ENCODE assay signal across 27 cellular contexts in genomic region chr17:65385726-65386125, GRCh38.
DNase-seq lines count a peak whose midpoint lies in the region; ATAC-seq, FAIRE-seq and TF ChIP-seq lines count a peak whose summit lies in the region.
"Had no signal": no experiment of that assay in that cellular context is flagged by ENCODE, and none has a peak within 500 bp of the region (broad histone marks: within the 10 kb centered on the region; RNA-seq: fewer than 3 reads in every experiment).

No MANE protein-coding gene starts in this region.

- FAIRE-seq in HepG2 (lab: Jason Lieb, UNC) = no peak
- FAIRE-seq in astrocyte (lab: Jason Lieb, UNC) = no peak
- FAIRE-seq: A549, D721Med, GM12878, GM19239, H54 had no signal

- BruUV-seq in HepG2 (replicated peaks; lab: Mats Ljungman, UMichigan) = no TSS peak

- peaks cover 0 to 3% of the 10 kb centered on the region in 2 experiments; a peak in 2 of 5 replicates for H3K27me3 ChIP-seq in HepG2 (ENCODE audit: control insufficient read depth in 1 of 2, insufficient read depth in 2 of 2, low read length in 2 of 2)
- no peaks in the 10 kb centered on the region for H3K27me3 ChIP-seq in right lobe of liver
- H3K27me3 ChIP-seq in astrocyte (ENCODE audit: insufficient read depth, low read length) = no peaks in the 10 kb centered on the region
- H3K27me3 ChIP-seq: BE2C; BLaER1 treated with 17β-estradiol and CSF1 and Interleukin-3, amounts not matched to agents 10 nM and 100 nM had no signal

- H3K4me3 Mint-ChIP-seq in astrocyte (ENCODE audit: unreplicated experiment) = no peak overlapping the region
- H3K4me3 Mint-ChIP-seq in stimulated activated effector memory CD8-positive, alpha-beta T cell treated with anti-CD3 and anti-CD28 coated beads, Interleukin-12 subunit alpha, Interleukin-12 subunit beta, amount 100 ng/mL, for 72 hours = no peak overlapping the region
- H3K4me3 Mint-ChIP-seq: CD14-positive monocyte; CD4-positive, alpha-beta T cell; CD8-positive, alpha-beta memory T cell; HFFc6 had no signal

- no peak for TF ChIP-seq POLR2A in HepG2 (IDR thresholded peaks at IDR 0.05; ENCODE audit: insufficient read depth in 1 of 2, low read depth in 2 of 2, low read length in 2 of 2)
- TF ChIP-seq POLR2A in right lobe of liver (IDR thresholded peaks at IDR 0.05) = no peak

- H3K79me2 ChIP-seq in HepG2 (ENCODE audit: insufficient read depth, low read length) (no peaks in the 10 kb centered on the region), astrocyte (ENCODE audit: insufficient read depth, low read length) (no peaks in the 10 kb centered on the region)

- in situ Hi-C loops in HepG2 (cut with HindIII; ENCODE audit: extremely low pct_ligation_motif_present, low pct_unique_long_range_greater_than_20kb) = loop anchor here (25.0 kb wide), 1 partner anchor 777 kb away; no protein-coding TSS in a partner anchor

- no peak for TF ChIP-seq CTCF in HepG2 (CRISPR knock-in tag; IDR thresholded peaks at IDR 0.05)
- no peak for TF ChIP-seq CTCF in right lobe of liver (IDR thresholded peaks at IDR 0.05)
- no peak for TF ChIP-seq CTCF in astrocyte (IDR thresholded peaks at IDR 0.05; ENCODE audit: insufficient read depth, low read depth, low read length)

- POLR2A ChIA-PET in HepG2 (lab: Yijun Ruan, JAX) = no interaction called here

- H3K4me1 ChIP-seq in HepG2 (ENCODE audit: insufficient read depth, low read length) = no peaks in the 10 kb centered on the region
- H3K4me1 ChIP-seq in right lobe of liver = no peaks in the 10 kb centered on the region
- peaks cover 14% of the 10 kb centered on the region for H3K4me1 ChIP-seq in astrocyte (ENCODE audit: insufficient read depth, low read length)
- H3K4me1 ChIP-seq: A549, BE2C, HAP-1 had no signal

- H3K27me3 Mint-ChIP-seq in astrocyte (ENCODE audit: low read depth, unreplicated experiment) = peaks cover 3% of the 10 kb centered on the region
- H3K27me3 Mint-ChIP-seq: CD4-positive, alpha-beta T cell had no signal

- H3K9me3 ChIP-seq in HepG2 (ENCODE audit: low read length) (no peaks in the 10 kb centered on the region), right lobe of liver (no peaks in the 10 kb centered on the region), astrocyte (ENCODE audit: insufficient read depth, low read depth, low read length) (no peaks in the 10 kb centered on the region)
- H3K9me3 ChIP-seq: A549, BE2C had no signal

- H3K4me3 ChIP-seq in HepG2 (replicated peaks in 1 of 3; ENCODE audit: insufficient read depth in 1 of 3, low read depth in 2 of 3, low read length in 3 of 3) (no peak overlapping the region; a peak in 1 of 6 replicates), right lobe of liver (no peak overlapping the region), astrocyte (ENCODE audit: insufficient read depth, low read depth, low read length) (no peak overlapping the region)
- H3K4me3 ChIP-seq: A549; BLaER1 treated with 17β-estradiol and CSF1 and Interleukin-3, amounts not matched to agents 10 nM and 100 nM; GM12878; HAP-1 had no signal

- no peak for DNase-seq in HepG2 (ENCODE audit: low spot score)
- DNase-seq in right lobe of liver = no peak
- DNase-seq in RPMI8226 = peak; percentile 17
- no peak for DNase-seq in astrocyte (ENCODE audit: low read depth)
- no peak for DNase-seq in stimulated activated effector memory CD8-positive, alpha-beta T cell treated with anti-CD3 and anti-CD28 coated beads, Interleukin-12 subunit alpha, Interleukin-12 subunit beta, amount 100 ng/mL, for 72 hours (ENCODE audit: low spot score in 2 of 2)
- no peak for DNase-seq in NCI-H524 treated with DMSO at 0.1 percent for 48 hours (lab: John Stamatoyannopoulos, UW)
- DNase-seq: 8988T; ACHN; AML-193; BE2C; CD4-positive, alpha-beta T cell; CD8-positive, alpha-beta memory T cell; DMS 273 treated with DMSO at 0.1 percent for 48 hours; DMS79; EL; GDM1; GOT3; HFFc6 had no signal

- H4K20me1 ChIP-seq in HepG2 (ENCODE audit: insufficient read depth, low read length) (no peaks in the 10 kb centered on the region), astrocyte (ENCODE audit: insufficient read depth, low read length) (no peaks in the 10 kb centered on the region)
- H4K20me1 ChIP-seq: BLaER1 treated with 17β-estradiol and CSF1 and Interleukin-3, amounts not matched to agents 10 nM and 100 nM had no signal

- TF ChIP-seq EP300 in HepG2 (IDR thresholded peaks at IDR 0.05; ENCODE audit: low read depth in 2 of 2, low read length in 2 of 2) (no peak), HepG2 (CRISPR knock-in tag; IDR thresholded peaks at IDR 0.05; ENCODE audit: borderline replicate concordance) (no peak)

- H3K27ac ChIP-seq in HepG2 (ENCODE audit: extremely low read length, insufficient read depth, low read length) (no peak overlapping the region), right lobe of liver (no peak overlapping the region), astrocyte (ENCODE audit: low read depth, low read length) (no peak overlapping the region)
- H3K27ac ChIP-seq: A549; BLaER1 treated with 17β-estradiol and CSF1 and Interleukin-3, amounts not matched to agents 10 nM and 100 nM had no signal

- peak overlapping the region; percentile 58 for H3K27ac Mint-ChIP-seq in astrocyte (ENCODE audit: unreplicated experiment)
- H3K27ac Mint-ChIP-seq in stimulated activated effector memory CD8-positive, alpha-beta T cell treated with anti-CD3 and anti-CD28 coated beads, Interleukin-12 subunit alpha, Interleukin-12 subunit beta, amount 100 ng/mL, for 72 hours = no peak overlapping the region
- H3K27ac Mint-ChIP-seq: CD4-positive, alpha-beta T cell; CD8-positive, alpha-beta memory T cell; HFFc6 had no signal

- WGBS in HepG2 (ENCODE audit: low lambda C conversion rate) = 45% methylated on average over 15 of the region's 15 CpGs
- whole genome bisulfite sequencing in right lobe of liver (ENCODE audit: insufficient coverage, low coverage, low lambda C conversion rate, missing lambda C conversion rate) = 80% methylated on average over 15 of the region's 15 CpGs

- no peak for ATAC-seq in HepG2
- no peak for ATAC-seq in right lobe of liver
- ATAC-seq in stimulated activated effector memory CD8-positive, alpha-beta T cell treated with anti-CD3 and anti-CD28 coated beads, Interleukin-12 subunit alpha, Interleukin-12 subunit beta, amount 100 ng/mL, for 72 hours = no peak
- no peak for ATAC-seq in HG03378 (IDR thresholded peaks at IDR 0.05; ENCODE audit: unreplicated experiment)
- ATAC-seq: A549, GM12878 had no signal

- TF ChIP-seq RAD21 in HepG2 (CRISPR knock-in tag; IDR thresholded peaks at IDR 0.05) = no peak

- intact Hi-C loops in HepG2 (cut with micrococcal nuclease; ENCODE audit: unreplicated experiment) = no loop called here
- intact Hi-C loops in right lobe of liver (cut with DNase I) = no loop called here

- H3K36me3 ChIP-seq in HepG2 (replicated peaks in 1 of 2; ENCODE audit: control insufficient read depth in 1 of 2, insufficient read depth in 2 of 2, low read length in 2 of 2) (no peaks in the 10 kb centered on the region), right lobe of liver (no peaks in the 10 kb centered on the region), astrocyte (ENCODE audit: insufficient read depth, low read length) (no peaks in the 10 kb centered on the region)
- H3K36me3 ChIP-seq: BE2C; BLaER1 treated with 17β-estradiol and CSF1 and Interleukin-3, amounts not matched to agents 10 nM and 100 nM; HAP-1 had no signal

- H2AFZ ChIP-seq in HepG2 (ENCODE audit: low read length) = no peak overlapping the region
- no peak overlapping the region for H2AFZ ChIP-seq in astrocyte (ENCODE audit: low read depth, low read length)

- CTCF ChIA-PET in HepG2 (lab: Yijun Ruan, JAX; ENCODE audit: low intra/inter-chr PET ratio, low total read pairs) = no interaction called here

- no peaks in the 10 kb centered on the region for H3K36me3 Mint-ChIP-seq in astrocyte (ENCODE audit: low read depth, unreplicated experiment)
- H3K36me3 Mint-ChIP-seq in stimulated activated effector memory CD8-positive, alpha-beta T cell treated with anti-CD3 and anti-CD28 coated beads, Interleukin-12 subunit alpha, Interleukin-12 subunit beta, amount 100 ng/mL, for 72 hours = no peaks in the 10 kb centered on the region
- H3K36me3 Mint-ChIP-seq: CD14-positive monocyte; CD8-positive, alpha-beta memory T cell had no signal

- peaks cover 11% of the 10 kb centered on the region for H3K4me1 Mint-ChIP-seq in astrocyte (ENCODE audit: low read depth, unreplicated experiment)
- H3K4me1 Mint-ChIP-seq in stimulated activated effector memory CD8-positive, alpha-beta T cell treated with anti-CD3 and anti-CD28 coated beads, Interleukin-12 subunit alpha, Interleukin-12 subunit beta, amount 100 ng/mL, for 72 hours = no peaks in the 10 kb centered on the region
- H3K4me1 Mint-ChIP-seq: CD14-positive monocyte; CD8-positive, alpha-beta memory T cell had no signal

- no peak overlapping the region for H3K9ac ChIP-seq in HepG2 (ENCODE audit: insufficient read depth, low read depth, low read length)
- H3K9ac ChIP-seq in astrocyte (ENCODE audit: low read length) = no peak overlapping the region
- H3K9ac ChIP-seq: BLaER1 treated with 17β-estradiol and CSF1 and Interleukin-3, amounts not matched to agents 10 nM and 100 nM had no signal

- H3K4me2 ChIP-seq in HepG2 (ENCODE audit: low read depth, low read length) (peak overlapping the region; percentile 36), astrocyte (ENCODE audit: low read length) (no peak overlapping the region)
- H3K4me2 ChIP-seq: A549; BLaER1 treated with 17β-estradiol and CSF1 and Interleukin-3, amounts not matched to agents 10 nM and 100 nM had no signal

- peaks cover 2% of the 10 kb centered on the region for H3K9me3 Mint-ChIP-seq in astrocyte (ENCODE audit: unreplicated experiment)
- H3K9me3 Mint-ChIP-seq in stimulated activated effector memory CD8-positive, alpha-beta T cell treated with anti-CD3 and anti-CD28 coated beads, Interleukin-12 subunit alpha, Interleukin-12 subunit beta, amount 100 ng/mL, for 72 hours = no peaks in the 10 kb centered on the region
- H3K9me3 Mint-ChIP-seq: CD4-positive, alpha-beta T cell had no signal

TF ChIP-seq in HepG2, 621 proteins besides CTCF, POLR2A, EP300 and RAD21:
- TF ChIP-seq GABPA (IDR thresholded peaks at IDR 0.05; ENCODE audit: low read depth, low read length) (0 out of 2 replicates have a peak, but pooled peaks have one; percentile 26), GABPA (CRISPR knock-in tag; IDR thresholded peaks at IDR 0.05; ENCODE audit: low read depth) (0 out of 2 replicates have a peak, but pooled peaks have one; percentile 42), GABPB1 (CRISPR knock-in tag; IDR thresholded peaks at IDR 0.05) (peak; percentile 72), ZNF75D (CRISPR knock-in tag; IDR thresholded peaks at IDR 0.05; ENCODE audit: borderline replicate concordance) (no peak)
